In the genomic region with DNA sequence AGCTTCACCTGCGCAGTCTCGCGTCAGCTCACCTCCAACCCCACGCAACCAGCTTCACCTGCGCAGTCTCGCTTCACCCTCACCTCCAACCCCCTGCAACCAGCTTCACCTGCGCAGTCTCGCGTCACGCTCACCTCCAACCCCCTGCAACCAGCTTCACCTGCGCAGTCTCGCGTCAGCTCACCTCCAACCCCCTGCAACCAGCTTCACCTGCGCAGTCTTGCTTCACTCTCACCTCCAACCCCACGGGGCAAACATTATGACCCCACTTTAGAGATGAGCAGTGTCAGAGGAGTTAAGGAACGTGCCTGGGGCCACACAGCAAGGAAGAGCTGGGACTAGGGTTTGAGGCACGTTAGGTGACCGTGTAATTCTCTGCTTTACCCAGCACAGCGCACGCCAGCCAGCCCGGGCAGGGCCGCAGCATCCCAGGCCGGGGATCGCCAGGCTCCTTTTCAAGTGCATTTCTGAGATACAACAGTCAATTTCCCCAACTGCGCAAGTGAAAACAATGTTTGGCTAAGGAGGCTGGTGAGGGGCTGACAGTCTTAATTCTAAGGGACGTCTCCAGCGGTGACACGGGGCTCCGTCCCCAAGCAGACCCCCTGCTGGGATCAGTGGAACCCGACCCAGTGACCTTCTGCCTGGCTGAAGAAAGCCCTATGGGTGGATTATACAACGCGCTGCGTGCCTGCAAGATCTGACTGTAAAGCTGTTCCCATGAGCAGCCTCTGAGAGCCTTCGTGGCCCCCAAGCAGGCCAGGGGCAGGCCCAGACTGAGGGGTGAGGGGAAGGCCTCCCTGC, we compare ENCODE assay signal across 17 cellular contexts. TPM values are rescaled to one million over a fixed set of nuclear protein-coding genes. Genes with fewer than 3 reads are reported as not detected.
DNase-seq lines count a peak whose midpoint lies in the region; ATAC-seq, FAIRE-seq and TF ChIP-seq lines count a peak whose summit lies in the region.
"Had no signal": no experiment of that assay in that cellular context is flagged by ENCODE, and none has a peak within 500 bp of the region (broad histone marks: within the 10 kb centered on the region; RNA-seq: fewer than 3 reads in every experiment).

No MANE protein-coding gene starts in this region.

- no peak overlapping the region for H3K4me3 Mint-ChIP-seq in WTC11
- no peak overlapping the region for H3K4me3 Mint-ChIP-seq in stimulated activated naive B cell treated with anti-CD40 and anti-IgM and Interleukin-4, amounts not matched to agents 10 μg/mL and 1 μg/mL and 100 μg/mL, for 72 hours
- H3K4me3 Mint-ChIP-seq: CD4-positive, CD25-positive, alpha-beta regulatory T cell; T-helper 1 cell treated with Interleukin-12 subunit alpha and Interleukin-12 subunit beta and Interleukin-4 antibody, amounts not matched to agents 30 μg/mL and 1 μg/mL, for 36 hours had no signal

- no TSS peak for BruUV-seq in HCT116 (replicated peaks; lab: Mats Ljungman, UMichigan)

- H3K79me2 ChIP-seq in HCT116 (ENCODE audit: insufficient read depth, low read length) = no peaks in the 10 kb centered on the region
- H3K79me2 ChIP-seq: parathyroid adenoma had no signal

- H3K4me1 Mint-ChIP-seq in WTC11 = peaks cover 7% of the 10 kb centered on the region
- H3K4me1 Mint-ChIP-seq in stimulated activated naive B cell treated with anti-CD40 and anti-IgM and Interleukin-4, amounts not matched to agents 10 μg/mL and 1 μg/mL and 100 μg/mL, for 72 hours = peaks cover 7 to 8% of the 10 kb centered on the region in 2 donors

- H3K9me3 ChIP-seq in HCT116 (ENCODE audit: control insufficient read depth in 1 of 2, insufficient read depth in 1 of 2, low read depth in 1 of 2, low read length in 2 of 2) (no peaks in the 10 kb centered on the region), kidney (ENCODE audit: control insufficient read depth in 1 of 2, low read length in 2 of 2) (peaks cover 0 to 5% of the 10 kb centered on the region in 2 donors)
- H3K9me3 ChIP-seq: Peyer's patch had no signal

- CTCF ChIA-PET in HCT116 (lab: Charles Lee) = no interaction called here
- CTCF ChIA-PET in WTC11 (lab: Charles Lee) = interaction anchor here (0.9 kb wide), 1 partner anchor 9 kb away, joined by 3 read pairs; no protein-coding TSS in a partner anchor

- H3K9ac ChIP-seq in HCT116 (ENCODE audit: low read length) = peak overlapping the region; percentile 45
- no peak overlapping the region for H3K9ac ChIP-seq in kidney (ENCODE audit: low read length in 2 of 2)
- H3K9ac ChIP-seq: parathyroid adenoma had no signal

- no peak for TF ChIP-seq POLR2A in HCT116 (IDR thresholded peaks at IDR 0.05; ENCODE audit: borderline replicate concordance, extremely low read depth, insufficient read depth, insufficient read length)

- no peak for DNase-seq in HCT116 (ENCODE audit: low read depth, low spot score)
- DNase-seq in WTC11 (ENCODE audit: low spot score) = no peak
- DNase-seq in kidney = peak; percentile 70
- no peak for DNase-seq in stimulated activated naive B cell treated with anti-CD40 and anti-IgM and Interleukin-4, amounts not matched to agents 10 μg/mL and 1 μg/mL and 100 μg/mL, for 72 hours
- no peak for DNase-seq in NCI-H2196 treated with DMSO at 0.1 percent for 48 hours (lab: John Stamatoyannopoulos, UW; ENCODE audit: unreplicated experiment)
- no peak for DNase-seq in NCI-H510A treated with DMSO at 0.1 percent for 48 hours (lab: John Stamatoyannopoulos, UW)
- no peak for DNase-seq in central memory CD4-positive, alpha-beta T cell
- DNase-seq: activated CD4-positive, CD25-positive, alpha-beta regulatory T cell treated with anti-CD3 and anti-CD28 coated beads, Interleukin-2, amount 50 U/mL, for 72 hours; CD4-positive, CD25-positive, alpha-beta regulatory T cell; effector CD8-positive, alpha-beta T cell; KG1; NCI-H1436; NCI-H526; Peyer's patch had no signal

- TF ChIP-seq RAD21 in HCT116 (IDR thresholded peaks at IDR 0.05; ENCODE audit: low read depth) = no peak

- no peak for TF ChIP-seq CTCF in HCT116 (IDR thresholded peaks at IDR 0.05 in 2 of 3, conservative IDR thresholded peaks at IDR 0.05 in 1 of 3; ENCODE audit: borderline replicate concordance in 1 of 3, insufficient read depth in 1 of 3, low read depth in 2 of 3, low read length in 2 of 3)
- no peak for TF ChIP-seq CTCF in WTC11 (IDR thresholded peaks at IDR 0.05)
- TF ChIP-seq CTCF in kidney (IDR thresholded peaks at IDR 0.05; ENCODE audit: borderline replicate concordance, extremely low read depth, insufficient read depth) = no peak

- H3K36me3 Mint-ChIP-seq in WTC11 = peaks cover 4% of the 10 kb centered on the region
- peaks cover 0 to 6% of the 10 kb centered on the region in 2 donors for H3K36me3 Mint-ChIP-seq in stimulated activated naive B cell treated with anti-CD40 and anti-IgM and Interleukin-4, amounts not matched to agents 10 μg/mL and 1 μg/mL and 100 μg/mL, for 72 hours
- H3K36me3 Mint-ChIP-seq: CD4-positive, CD25-positive, alpha-beta regulatory T cell had no signal

- RAD21 ChIA-PET in HCT116 (lab: Charles Lee; ENCODE audit: low non-redundant PET in 1 of 2, low total read pairs in 2 of 2, uncharacterized antibody in 2 of 2, unreplicated experiment in 2 of 2) = no interaction called here

- H3K4me3 ChIP-seq in HCT116 (replicated peaks in 1 of 2; ENCODE audit: low read depth in 1 of 2, low read length in 2 of 2) = peak overlapping the region in 1 of 2 experiments; percentile 21; a peak in 1 of 4 replicates
- H3K4me3 ChIP-seq in kidney (ENCODE audit: low read length in 2 of 2) = no peak overlapping the region
- H3K4me3 ChIP-seq: Peyer's patch had no signal

- H3K4me1 ChIP-seq in HCT116 (ENCODE audit: control insufficient read depth in 1 of 2, insufficient read depth in 2 of 2, low read length in 2 of 2) (peaks cover 37 to 61% of the 10 kb centered on the region in 2 experiments), kidney (ENCODE audit: control insufficient read depth in 1 of 2, insufficient read depth in 1 of 2, low read depth in 1 of 2, low read length in 2 of 2) (peaks cover 0 to 3% of the 10 kb centered on the region in 2 donors)
- H3K4me1 ChIP-seq: parathyroid adenoma had no signal

- intact Hi-C loops in HCT116 (cut with micrococcal nuclease) (no loop called here), kidney (cut with DNase I) (no loop called here)

- no peak overlapping the region for H2AFZ ChIP-seq in HCT116 (ENCODE audit: low read depth, low read length, poor library complexity, severe bottlenecking)
- H2AFZ ChIP-seq: parathyroid adenoma had no signal

- H3K27me3 Mint-ChIP-seq in WTC11 (ENCODE audit: low read depth) = no peaks in the 10 kb centered on the region; the same call in 1 of the 2 replicates
- H3K27me3 Mint-ChIP-seq in stimulated activated naive B cell treated with anti-CD40 and anti-IgM and Interleukin-4, amounts not matched to agents 10 μg/mL and 1 μg/mL and 100 μg/mL, for 72 hours = peaks cover 11 to 13% of the 10 kb centered on the region in 2 donors
- H3K27me3 Mint-ChIP-seq: CD4-positive, CD25-positive, alpha-beta regulatory T cell had no signal

- no peak for FAIRE-seq in kidney (lab: Jason Lieb, UNC)
- FAIRE-seq: GM12891 had no signal

- peak overlapping the region; percentile 30 for H3K27ac ChIP-seq in HCT116 (ENCODE audit: low read depth, low read length)
- H3K27ac ChIP-seq in kidney (ENCODE audit: low read depth in 2 of 2, low read length in 2 of 2) = no peak overlapping the region
- H3K27ac ChIP-seq: parathyroid adenoma had no signal

- H3K9me2 ChIP-seq in HCT116 (ENCODE audit: insufficient read depth) = no peaks in the 10 kb centered on the region

- H3K4me2 ChIP-seq in HCT116 (ENCODE audit: low read length) = peak overlapping the region; percentile 77

- POLR2A ChIA-PET in HCT116 (lab: Charles Lee) (no interaction called here), WTC11 (lab: Charles Lee) (no interaction called here)

- H3K27ac Mint-ChIP-seq in WTC11 = peak overlapping the region; percentile 45
- H3K27ac Mint-ChIP-seq in stimulated activated naive B cell treated with anti-CD40 and anti-IgM and Interleukin-4, amounts not matched to agents 10 μg/mL and 1 μg/mL and 100 μg/mL, for 72 hours = peak overlapping the region; percentile 6
- H3K27ac Mint-ChIP-seq: CD4-positive, CD25-positive, alpha-beta regulatory T cell; T-helper 1 cell treated with Interleukin-12 subunit alpha and Interleukin-12 subunit beta and Interleukin-4 antibody, amounts not matched to agents 30 μg/mL and 1 μg/mL, for 36 hours had no signal

- no peaks in the 10 kb centered on the region for H3K36me3 ChIP-seq in HCT116 (ENCODE audit: control insufficient read depth in 1 of 2, insufficient read depth in 2 of 2, low read length in 2 of 2)
- no peaks in the 10 kb centered on the region for H3K36me3 ChIP-seq in kidney (ENCODE audit: control insufficient read depth in 1 of 2, insufficient read depth in 2 of 2, low read length in 2 of 2)
- H3K36me3 ChIP-seq: Peyer's patch had no signal

- no peaks in the 10 kb centered on the region for H3K27me3 ChIP-seq in HCT116 (ENCODE audit: insufficient read depth, low read length)
- H3K27me3 ChIP-seq: Peyer's patch had no signal

- ATAC-seq in HCT116 (no peak), WTC11 (no peak)
- ATAC-seq in stimulated activated naive B cell treated with anti-CD40 and anti-IgM and Interleukin-4, amounts not matched to agents 10 μg/mL and 1 μg/mL and 100 μg/mL, for 72 hours (replicated peaks) = peak in 1 of 2 donors; percentile 29

- H3K9me3 Mint-ChIP-seq in WTC11 = peaks cover 9% of the 10 kb centered on the region
- H3K9me3 Mint-ChIP-seq in stimulated activated naive B cell treated with anti-CD40 and anti-IgM and Interleukin-4, amounts not matched to agents 10 μg/mL and 1 μg/mL and 100 μg/mL, for 72 hours = peaks cover 4 to 11% of the 10 kb centered on the region in 2 donors

- H4K20me1 ChIP-seq in HCT116 (ENCODE audit: insufficient read depth) = no peaks in the 10 kb centered on the region

TF ChIP-seq in HCT116, 20 proteins besides CTCF, POLR2A, EP300 and RAD21 (continues in another document):
- TF ChIP-seq, protein P1, sequence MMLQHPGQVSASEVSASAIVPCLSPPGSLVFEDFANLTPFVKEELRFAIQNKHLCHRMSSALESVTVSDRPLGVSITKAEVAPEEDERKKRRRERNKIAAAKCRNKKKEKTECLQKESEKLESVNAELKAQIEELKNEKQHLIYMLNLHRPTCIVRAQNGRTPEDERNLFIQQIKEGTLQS (IDR thresholded peaks at IDR 0.05) = no peak
- no peak for TF ChIP-seq CBX3 (IDR thresholded peaks at IDR 0.05; ENCODE audit: low read depth)
- no peak for TF ChIP-seq JUND (IDR thresholded peaks at IDR 0.05)
- TF ChIP-seq ZNF274 (IDR thresholded peaks at IDR 0.05; ENCODE audit: low read depth, low read length) = no peak

TF ChIP-seq in WTC11, 78 proteins besides CTCF, POLR2A, EP300 and RAD21:
- TF ChIP-seq RELA (CRISPR knock-in tag; IDR thresholded peaks at IDR 0.05; ENCODE audit: borderline replicate concordance) (no peak), ZNF121 (CRISPR knock-in tag; IDR thresholded peaks at IDR 0.05) (peak; percentile 75), TCF7 (CRISPR knock-in tag; IDR thresholded peaks at IDR 0.05; ENCODE audit: low read depth) (0 out of 2 replicates have a peak, but pooled peaks have one; percentile 30), NFE2L1 (CRISPR knock-in tag; IDR thresholded peaks at IDR 0.05) (no peak)

RNA-seq across cellular contexts. Expression of a gene that starts 22.7 kb away (rescaled TPM):
- 44.7 TPM for total RNA-seq in HCT116 (2021; ENCODE audit: unreplicated experiment)
- polyA plus RNA-seq in HCT116 (2012) = 48.1 and 74.9 TPM in 2 replicates
- 114 to 131 TPM (median 129 TPM) in 3 replicates for total RNA-seq in WTC11 (2021)
- total RNA-seq in kidney = 53.0 TPM
- 14.1 TPM for polyA plus RNA-seq in kidney (ENCODE audit: insufficient read depth, low read depth, low replicate concordance)
- polyA plus RNA-seq: CD4-positive, CD25-positive, alpha-beta regulatory T cell had no signal
